24 cellular contexts compared by ENCODE assay signal in the genomic region with DNA sequence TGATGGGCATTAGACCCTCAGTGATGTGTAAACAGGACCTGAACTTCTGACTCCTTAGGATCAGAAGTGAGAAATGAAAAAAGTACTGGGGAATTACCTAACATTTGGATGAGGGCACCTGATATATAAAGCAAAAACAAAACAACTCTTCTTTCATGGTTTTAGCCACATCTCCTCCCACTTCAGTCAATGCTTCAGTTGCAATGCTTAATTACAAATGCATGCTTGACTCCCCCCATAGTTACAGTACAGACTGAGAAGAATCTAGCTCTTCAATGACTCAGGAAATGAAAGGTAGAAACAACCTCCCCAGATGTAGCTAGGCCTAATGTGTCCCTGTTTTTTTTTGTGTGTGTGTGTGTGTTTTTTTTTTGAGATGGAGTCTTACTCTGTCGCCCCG.
DNase-seq lines count a peak whose midpoint lies in the region; ATAC-seq, FAIRE-seq and TF ChIP-seq lines count a peak whose summit lies in the region.
"Had no signal": no experiment of that assay in that cellular context is flagged by ENCODE, and none has a peak within 500 bp of the region (broad histone marks: within the 10 kb centered on the region; RNA-seq: fewer than 3 reads in every experiment).

No MANE protein-coding gene starts in this region.

- H4K20me1 ChIP-seq in MM.1S (ENCODE audit: insufficient read depth, low read length): no peaks in the 10 kb centered on the region

- no peaks in the 10 kb centered on the region for H3K79me2 ChIP-seq in MM.1S (ENCODE audit: low read length)

- H3F3A ChIP-seq in MM.1S (ENCODE audit: insufficient read depth, low read length): no peaks in the 10 kb centered on the region

- H3K36me3 ChIP-seq in MM.1S (replicated peaks; ENCODE audit: insufficient read depth, low read length): no peaks in the 10 kb centered on the region
- H3K36me3 ChIP-seq: suprapubic skin had no signal

- no peak overlapping the region for H3K27ac ChIP-seq in MM.1S (ENCODE audit: low read length)
- H3K27ac ChIP-seq: C4-2B, RWPE1, SK-N-MC, skin epidermis, suprapubic skin had no signal

- H3K4me1 ChIP-seq in MM.1S (ENCODE audit: low read length): no peaks in the 10 kb centered on the region

- FAIRE-seq in RCC 7860 (lab: Jason Lieb, UNC): no peak
- FAIRE-seq: astrocyte, endothelial cell of umbilical vein had no signal

- no peak overlapping the region for H3K4me3 ChIP-seq in MM.1S (ENCODE audit: low read length)
- H3K4me3 ChIP-seq: SK-N-MC, skin epidermis, suprapubic skin had no signal

- TF ChIP-seq CTCF in MM.1S (IDR thresholded peaks at IDR 0.05; ENCODE audit: low read length): no peak

- no peak overlapping the region for H3K9ac ChIP-seq in MM.1S (ENCODE audit: low read length)

- no peaks in the 10 kb centered on the region for H3K27me3 ChIP-seq in MM.1S (replicated peaks; ENCODE audit: insufficient read depth, low read length)
- H3K27me3 ChIP-seq: suprapubic skin had no signal

- ATAC-seq in GM18858 (IDR thresholded peaks at IDR 0.05; ENCODE audit: unreplicated experiment): peak; percentile 81
- ATAC-seq in GM21390 (IDR thresholded peaks at IDR 0.05; ENCODE audit: unreplicated experiment): peak; percentile 82
- ATAC-seq in HG03025 (IDR thresholded peaks at IDR 0.05; ENCODE audit: low FRiP score, unreplicated experiment): peak; percentile 49
- no peak for ATAC-seq in GM21786 (IDR thresholded peaks at IDR 0.05; ENCODE audit: unreplicated experiment)
- no peak for ATAC-seq in GM21825 (IDR thresholded peaks at IDR 0.05; ENCODE audit: unreplicated experiment)

- no peak overlapping the region for H3K4me2 ChIP-seq in MM.1S (ENCODE audit: low read depth, low read length)

- no peak overlapping the region for H2AFZ ChIP-seq in MM.1S (ENCODE audit: low read length)

- no peaks in the 10 kb centered on the region for H3K9me3 ChIP-seq in MM.1S (replicated peaks; ENCODE audit: insufficient read depth, low read length)
- H3K9me3 ChIP-seq: suprapubic skin had no signal

- DNase-seq in MM.1S (peak; percentile 16), NCI-H774 (lab: John Stamatoyannopoulos, UW) (no peak), RCC 7860 (ENCODE audit: low spot score) (no peak)
- DNase-seq: activated CD4-positive, alpha-beta T cell treated with anti-CD3 and anti-CD28 coated beads, Interleukin-2, amount 10 ng/mL, durations not matched to agents 24 days and 14 days; central memory CD4-positive, alpha-beta T cell; dermis blood vessel endothelial cell; glutamatergic neuron; IMR-90; NCI-H1436 treated with DMSO at 0.1 percent for 48 hours; NCI-H524 treated with DMSO at 0.1 percent for 48 hours; stimulated activated CD4-positive, alpha-beta T cell treated with anti-CD3 and anti-CD28 coated beads, Interleukin-1b, Interleukin-23, amount 100 ng/mL, for 48 hours; T-helper 2 cell had no signal

- H3K9me2 ChIP-seq in MM.1S (replicated peaks; ENCODE audit: insufficient read depth, low read length): no peaks in the 10 kb centered on the region

Comparison
In these comparisons a context has a peak if more than half of its experiments do, and no peak if none do; other contexts are left out.
1. ATAC-seq: peak in GM18858 (single experiment), GM21390 (single experiment) and HG03025 (single experiment); none in GM21786 (single experiment) and GM21825 (single experiment).